In genomic region chrX:31036895-31037294, GRCh38 we compare ENCODE assay signal across 8 cellular contexts. TPM values are rescaled to one million over a fixed set of nuclear protein-coding genes. Genes with fewer than 3 reads are reported as not detected.
DNase-seq lines count a peak whose midpoint lies in the region; ATAC-seq and TF ChIP-seq lines count a peak whose summit lies in the region.

No MANE protein-coding gene starts in this region.

- no peaks in the 10 kb centered on the region for H3K9me3 ChIP-seq in fibroblast of lung (ENCODE audit: control insufficient read depth, insufficient read depth, low read depth, low read length)
- no peaks in the 10 kb centered on the region for H3K9me3 ChIP-seq in osteoblast (ENCODE audit: low read depth, low read length)

- H3K4me3 ChIP-seq in fibroblast of lung (replicated peaks in 1 of 4; ENCODE audit: control extremely low read depth in 1 of 4, insufficient read depth in 1 of 4, low read depth in 3 of 4, low read length in 4 of 4): no peak overlapping the region
- no peak overlapping the region for H3K4me3 ChIP-seq in osteoblast (ENCODE audit: insufficient read depth, low read length)

- H3K4me2 ChIP-seq in fibroblast of lung (ENCODE audit: extremely low read depth, insufficient read depth, low read length) (no peak overlapping the region), osteoblast (ENCODE audit: insufficient read depth, low read length) (no peak overlapping the region)

- H3K4me1 ChIP-seq in fibroblast of lung (ENCODE audit: control insufficient read depth, extremely low read depth, insufficient read depth, low read length) (no peaks in the 10 kb centered on the region), osteoblast (ENCODE audit: insufficient read depth, low read length) (no peaks in the 10 kb centered on the region)

- H2AFZ ChIP-seq in fibroblast of lung (ENCODE audit: low read length) (no peak overlapping the region), osteoblast (ENCODE audit: low read length) (no peak overlapping the region)

- TF ChIP-seq CTCF in RWPE1 (conservative IDR thresholded peaks at IDR 0.05; ENCODE audit: low read depth) (peak; percentile 39), fibroblast of lung (conservative IDR thresholded peaks at IDR 0.05 in 1 of 2, IDR thresholded peaks at IDR 0.05 in 1 of 2; ENCODE audit: low read depth in 1 of 2, low read length in 2 of 2) (peak; percentile 70 to 74), osteoblast (IDR thresholded peaks at IDR 0.05; ENCODE audit: extremely low read depth, low read depth, low read length) (peak; percentile 58)

- no peak overlapping the region for H3K27ac ChIP-seq in RWPE1
- H3K27ac ChIP-seq in fibroblast of lung (ENCODE audit: insufficient read depth, low read length): no peak overlapping the region
- no peak overlapping the region for H3K27ac ChIP-seq in osteoblast (ENCODE audit: low read depth, low read length)

- H4K20me1 ChIP-seq in fibroblast of lung (ENCODE audit: control insufficient read depth, extremely low read depth, insufficient read depth, low read length): no peaks in the 10 kb centered on the region
- H4K20me1 ChIP-seq in osteoblast (ENCODE audit: insufficient read depth, low read length): no peaks in the 10 kb centered on the region

- H3K36me3 ChIP-seq in fibroblast of lung (ENCODE audit: control insufficient read depth, insufficient read depth, low read length) (no peaks in the 10 kb centered on the region), osteoblast (ENCODE audit: insufficient read depth, low read length) (no peaks in the 10 kb centered on the region)

- ATAC-seq in GM19452 (IDR thresholded peaks at IDR 0.05; ENCODE audit: unreplicated experiment) (peak; percentile 72), HG03432 (IDR thresholded peaks at IDR 0.05; ENCODE audit: unreplicated experiment) (peak; percentile 79)

- POLR2A ChIA-PET in RWPE1 (lab: Yijun Ruan, JAX; ENCODE audit: low non-redundant PET): no interaction called here

- peak; percentile 1 for DNase-seq in NCI-H2196 (lab: John Stamatoyannopoulos, UW; ENCODE audit: unreplicated experiment)
- DNase-seq in NCI-H2196 treated with DMSO at 0.1 percent for 48 hours (lab: John Stamatoyannopoulos, UW; ENCODE audit: unreplicated experiment): no peak
- peak; percentile 5 for DNase-seq in RWPE1 (ENCODE audit: low spot score)
- DNase-seq in fibroblast of lung (ENCODE audit: low read depth in 2 of 2): peak; percentile 45 to 47
- no peak for DNase-seq in osteoblast (ENCODE audit: insufficient read length, low spot score, missing footprints)
- no peak for DNase-seq in GF-D8 (lab: John Stamatoyannopoulos, UW)

- H3K27me3 ChIP-seq in fibroblast of lung (ENCODE audit: control insufficient read depth, insufficient read depth, low read length) (no peaks in the 10 kb centered on the region), osteoblast (ENCODE audit: insufficient read depth, low read length) (no peaks in the 10 kb centered on the region)

- no peak overlapping the region for H3K9ac ChIP-seq in fibroblast of lung (ENCODE audit: insufficient read depth, low read length)

- CTCF ChIA-PET in RWPE1 (lab: Yijun Ruan, JAX): interaction anchor here (0.6 to 1.0 kb wide), 4 partner anchors 10 to 1573 kb away, joined by 3 to 4 read pairs (median 4); no protein-coding TSS in a partner anchor

- H3K79me2 ChIP-seq in fibroblast of lung (ENCODE audit: control insufficient read depth, insufficient read depth, low read length) (no peaks in the 10 kb centered on the region), osteoblast (ENCODE audit: insufficient read depth, low read length) (no peaks in the 10 kb centered on the region)

RNA-seq across cellular contexts. Expression of gene FTHL17, which starts 34.9 kb away (rescaled TPM):
- total RNA-seq in fibroblast of lung (not detected in 2 replicates), osteoblast (not detected in 2 replicates)
- not detected in 2 replicates for polyA plus RNA-seq in fibroblast of lung
- polyA plus RNA-seq in fibroblast of lung (2012): not detected in 2 replicates
- polyA minus RNA-seq in fibroblast of lung (ENCODE audit: low replicate concordance): not detected in 2 replicates

Comparison
In these comparisons a context has a peak if more than half of its experiments do, and no peak if none do; other contexts are left out.
1. DNase-seq: peak in NCI-H2196 (single experiment), RWPE1 (single experiment) and fibroblast of lung (2 of 2); none in NCI-H2196 treated with DMSO at 0.1 percent for 48 hours (single experiment), osteoblast (single experiment) and GF-D8 (single experiment).
2. Peak in every context shown above with its lines, with median percentiles within 50 percentile points of each other: CTCF ChIP-seq.